Comparison of ENCODE assay signal across 35 cellular contexts in the genomic region with DNA sequence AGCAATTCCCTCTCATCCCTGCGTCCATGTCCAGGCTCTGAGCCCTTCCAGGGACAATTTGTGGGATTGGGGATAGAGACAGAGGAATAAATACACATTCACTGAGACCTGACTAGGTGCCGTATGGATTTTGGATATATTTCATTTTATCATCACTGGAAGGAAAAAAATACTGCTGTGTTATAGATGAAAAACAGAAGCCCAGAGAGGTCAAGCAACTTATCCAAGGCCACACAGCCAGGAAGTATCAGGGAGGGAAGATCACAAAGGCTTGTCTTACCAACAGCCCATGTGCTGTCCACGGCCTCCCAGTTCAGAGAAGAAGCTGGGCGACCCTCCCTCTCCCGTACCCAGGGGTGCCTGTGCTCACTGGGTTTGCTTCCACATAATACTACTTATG. TPM values are rescaled to one million over a fixed set of nuclear protein-coding genes. Genes with fewer than 3 reads are reported as not detected.
"Had no signal": no experiment of that assay in that cellular context is flagged by ENCODE, and none has a peak within 500 bp of the region (broad histone marks: within the 10 kb centered on the region; RNA-seq: fewer than 3 reads in every experiment).

No MANE protein-coding gene starts in this region.

- H3K27ac ChIP-seq: brain microvascular endothelial cell, heart right ventricle, left lung, lower lobe of right lung, neural progenitor cell, right atrium auricular region, spleen, testis, transverse colon had no signal

- FAIRE-seq: astrocyte, endothelial cell of umbilical vein had no signal

- H3K9me3 Mint-ChIP-seq: activated CD4-positive, alpha-beta memory T cell treated with anti-CD3 and anti-CD28 coated beads for 36 hours; activated CD4-positive, alpha-beta T cell treated with anti-CD3 and anti-CD28 coated beads, Interleukin-2, amount 10 ng/mL, durations not matched to agents 24 days and 14 days; activated naive CD4-positive, alpha-beta T cell treated with anti-CD3 and anti-CD28 coated beads, Interleukin-2, amount 10 ng/mL, durations not matched to agents 7 days and 5 days; activated naive CD8-positive, alpha-beta T cell treated with anti-CD3 and anti-CD28 coated beads, Interleukin-2, amount 10 ng/mL, durations not matched to agents 7 days and 5 days; activated T-helper 1 cell treated with anti-CD3 and anti-CD28 coated beads, Interleukin-12 subunit alpha, Interleukin-12 subunit beta, Interleukin-2, Interleukin-4 antibody, amounts not matched to agents 30 ng/mL and 10 ng/mL and 1 ng/mL, durations not matched to agents 14 hours and 24 hours and 36 hours; natural killer cell; neural progenitor cell; T-helper 1 cell treated with Interleukin-12 subunit alpha and Interleukin-12 subunit beta and Interleukin-4 antibody, amounts not matched to agents 30 μg/mL and 1 μg/mL, for 36 hours had no signal

- H2AFZ ChIP-seq: neural progenitor cell had no signal

- DNase-seq: activated CD4-positive, alpha-beta memory T cell treated with anti-CD3 and anti-CD28 coated beads for 36 hours; activated CD4-positive, alpha-beta T cell treated with anti-CD3 and anti-CD28 coated beads, Interleukin-2, amount 10 ng/mL, durations not matched to agents 24 days and 14 days; activated CD4-positive, CD25-positive, alpha-beta regulatory T cell treated with anti-CD3 and anti-CD28 coated beads, Interleukin-2, amount 50 U/mL, for 72 hours; activated CD8-positive, alpha-beta memory T cell treated with anti-CD3 and anti-CD28 coated beads, Interleukin-2, amount 50 U/mL, for 4 hours; activated gamma-delta T cell; activated naive CD4-positive, alpha-beta T cell treated with anti-CD3 and anti-CD28 coated beads, Interleukin-2, amount 10 ng/mL, durations not matched to agents 7 days and 5 days; activated naive CD8-positive, alpha-beta T cell treated with anti-CD3 and anti-CD28 coated beads, Interleukin-2, amount 10 ng/mL, durations not matched to agents 7 days and 5 days; activated T-cell treated with anti-CD3 and anti-CD28 coated beads, Interleukin-2, amount 50 U/mL, for 1 hour; brain microvascular endothelial cell; caudate nucleus; cortex of kidney; heart right ventricle; left lung; lower lobe of right lung; mesendoderm; natural killer cell; spleen; stimulated activated naive CD8-positive, alpha-beta T cell treated with anti-CD3 and anti-CD28 coated beads, Interleukin-15, Interleukin-2, amounts not matched to agents 100 U/mL and 50 U/mL, for 24 hours; T-helper 9 cell; testis; transverse colon had no signal

- H3K4me1 ChIP-seq: left lung, neural progenitor cell, testis had no signal

- H3K4me3 ChIP-seq: heart right ventricle, left lung, lower lobe of right lung, neural progenitor cell, right atrium auricular region, spleen, testis, transverse colon had no signal

- H3K4me3 Mint-ChIP-seq: activated CD4-positive, alpha-beta memory T cell treated with anti-CD3 and anti-CD28 coated beads for 36 hours; activated CD4-positive, alpha-beta T cell treated with anti-CD3 and anti-CD28 coated beads, Interleukin-2, amount 10 ng/mL, durations not matched to agents 24 days and 14 days; activated naive CD4-positive, alpha-beta T cell treated with anti-CD3 and anti-CD28 coated beads, Interleukin-2, amount 10 ng/mL, durations not matched to agents 7 days and 5 days; activated naive CD8-positive, alpha-beta T cell treated with anti-CD3 and anti-CD28 coated beads, Interleukin-2, amount 10 ng/mL, durations not matched to agents 7 days and 5 days; activated T-helper 1 cell treated with anti-CD3 and anti-CD28 coated beads, Interleukin-12 subunit alpha, Interleukin-12 subunit beta, Interleukin-2, Interleukin-4 antibody, amounts not matched to agents 30 ng/mL and 10 ng/mL and 1 ng/mL, durations not matched to agents 14 hours and 24 hours and 36 hours; natural killer cell; neural progenitor cell; T-helper 1 cell treated with Interleukin-12 subunit alpha and Interleukin-12 subunit beta and Interleukin-4 antibody, amounts not matched to agents 30 μg/mL and 1 μg/mL, for 36 hours had no signal

- H3K27me3 ChIP-seq: testis had no signal

- H3K27ac Mint-ChIP-seq: activated CD4-positive, alpha-beta memory T cell treated with anti-CD3 and anti-CD28 coated beads for 36 hours; activated CD4-positive, alpha-beta T cell treated with anti-CD3 and anti-CD28 coated beads, Interleukin-2, amount 10 ng/mL, durations not matched to agents 24 days and 14 days; activated naive CD4-positive, alpha-beta T cell treated with anti-CD3 and anti-CD28 coated beads, Interleukin-2, amount 10 ng/mL, durations not matched to agents 7 days and 5 days; activated naive CD8-positive, alpha-beta T cell treated with anti-CD3 and anti-CD28 coated beads, Interleukin-2, amount 10 ng/mL, durations not matched to agents 7 days and 5 days; activated T-helper 1 cell treated with anti-CD3 and anti-CD28 coated beads, Interleukin-12 subunit alpha, Interleukin-12 subunit beta, Interleukin-2, Interleukin-4 antibody, amounts not matched to agents 30 ng/mL and 10 ng/mL and 1 ng/mL, durations not matched to agents 14 hours and 24 hours and 36 hours; natural killer cell; T-helper 1 cell treated with Interleukin-12 subunit alpha and Interleukin-12 subunit beta and Interleukin-4 antibody, amounts not matched to agents 30 μg/mL and 1 μg/mL, for 36 hours had no signal

- H3K9ac ChIP-seq: neural progenitor cell had no signal

- H3K4me2 ChIP-seq: neural progenitor cell had no signal

- H3K36me3 Mint-ChIP-seq: activated CD4-positive, alpha-beta memory T cell treated with anti-CD3 and anti-CD28 coated beads for 36 hours; activated naive CD4-positive, alpha-beta T cell treated with anti-CD3 and anti-CD28 coated beads, Interleukin-2, amount 10 ng/mL, durations not matched to agents 7 days and 5 days; activated naive CD8-positive, alpha-beta T cell treated with anti-CD3 and anti-CD28 coated beads, Interleukin-2, amount 10 ng/mL, durations not matched to agents 7 days and 5 days; natural killer cell; neural progenitor cell had no signal

- H3K36me3 ChIP-seq: brain microvascular endothelial cell, heart right ventricle, left lung, lower lobe of right lung, neural progenitor cell, right atrium auricular region, spleen, transverse colon had no signal

- H3K4me1 Mint-ChIP-seq: natural killer cell had no signal

- H3K9me3 ChIP-seq: heart right ventricle, left lung, lower lobe of right lung, right atrium auricular region, spleen, testis, transverse colon had no signal

- ATAC-seq: heart right ventricle; left lung; lower lobe of right lung; natural killer cell; stimulated activated naive CD8-positive, alpha-beta T cell treated with anti-CD3 and anti-CD28 coated beads, Interleukin-15, Interleukin-2, amounts not matched to agents 100 U/mL and 50 U/mL, for 24 hours had no signal

RNA-seq across cellular contexts. Expression of gene HAP1, which starts 6.1 kb away (rescaled TPM):
- total RNA-seq: activated CD4-positive, alpha-beta memory T cell treated with anti-CD3 and anti-CD28 coated beads for 36 hours; activated T-helper 1 cell treated with anti-CD3 and anti-CD28 coated beads, Interleukin-12 subunit alpha, Interleukin-12 subunit beta, Interleukin-2, Interleukin-4 antibody, amounts not matched to agents 30 ng/mL and 10 ng/mL and 1 ng/mL, durations not matched to agents 14 hours and 24 hours and 36 hours; chondrocyte; mononuclear cell; natural killer cell; urinary bladder had no signal

RNA-seq across cellular contexts. Expression of gene GAST, which starts 28.4 kb away (rescaled TPM):
- total RNA-seq: activated CD4-positive, alpha-beta memory T cell treated with anti-CD3 and anti-CD28 coated beads for 36 hours; activated CD4-positive, alpha-beta T cell treated with anti-CD3 and anti-CD28 coated beads, Interleukin-2, amount 10 ng/mL, durations not matched to agents 24 days and 14 days; activated CD8-positive, alpha-beta memory T cell treated with anti-CD3 and anti-CD28 coated beads for 36 hours; activated naive CD8-positive, alpha-beta T cell treated with anti-CD3 and anti-CD28 coated beads, Interleukin-2, amount 10 ng/mL, durations not matched to agents 7 days and 5 days; activated T-helper 1 cell treated with anti-CD3 and anti-CD28 coated beads, Interleukin-12 subunit alpha, Interleukin-12 subunit beta, Interleukin-2, Interleukin-4 antibody, amounts not matched to agents 30 ng/mL and 10 ng/mL and 1 ng/mL, durations not matched to agents 14 hours and 24 hours and 36 hours; astrocyte; chondrocyte; endothelial cell of umbilical vein; esophagus mucosa; glomerular endothelial cell; heart right ventricle; left lung; lower lobe of right lung; mononuclear cell; natural killer cell; omental fat pad; pulmonary artery endothelial cell; right atrium auricular region; spleen; testis; transverse colon; urinary bladder had no signal
- polyA plus RNA-seq: endothelial cell of umbilical vein, heart right ventricle, spleen, urinary bladder had no signal
